20 cellular contexts compared by ENCODE assay signal in genomic region chr10:73209705-73210104, GRCh38. TPM values are rescaled to one million over a fixed set of nuclear protein-coding genes. Genes with fewer than 3 reads are reported as not detected.
DNase-seq lines count a peak whose midpoint lies in the region; ATAC-seq and TF ChIP-seq lines count a peak whose summit lies in the region.
"Had no signal": no experiment of that assay in that cellular context is flagged by ENCODE, and none has a peak within 500 bp of the region (broad histone marks: within the 10 kb centered on the region; RNA-seq: fewer than 3 reads in every experiment).

No MANE protein-coding gene starts in this region.

- DNase-seq in AG09309 (ENCODE audit: low read depth) (peak; percentile 11), HT1080 (ENCODE audit: low read depth) (peak; percentile 77), mammary epithelial cell (peak; percentile 62), glomerular visceral epithelial cell (ENCODE audit: extremely low spot score) (peak; percentile 42), tibial artery (no peak)
- no peak for DNase-seq in stimulated activated naive B cell treated with anti-CD40 and anti-IgM and Interleukin-4, amounts not matched to agents 10 μg/mL and 1 μg/mL and 100 μg/mL, for 72 hours
- DNase-seq: activated B cell treated with CpG ODN at 0.5 μM for 24 hours; activated naive CD4-positive, alpha-beta T cell treated with anti-CD3 and anti-CD28 coated beads, Interleukin-2, amount 50 U/mL, for 16 hours; AML-193; DMS79; left cardiac atrium; naive thymus-derived CD8-positive, alpha-beta T cell; right cardiac atrium; stimulated activated CD4-positive, alpha-beta T cell treated with anti-CD3 and anti-CD28 coated beads, Interleukin-4, amount 100 ng/mL, for 24 hours; SW 1271 had no signal

- WGBS in mammary epithelial cell (ENCODE audit: low coverage, missing lambda C conversion rate) = 11% methylated on average over 1 of the region's 1 CpG

- no peak overlapping the region for H3K4me3 Mint-ChIP-seq in stimulated activated naive B cell treated with anti-CD40 and anti-IgM and Interleukin-4, amounts not matched to agents 10 μg/mL and 1 μg/mL and 100 μg/mL, for 72 hours
- H3K4me3 Mint-ChIP-seq: activated B cell treated with CpG ODN at 0.5 μM for 24 hours; central memory CD8-positive, alpha-beta T cell; GM23338; naive thymus-derived CD8-positive, alpha-beta T cell; stimulated activated memory B cell treated with anti-CD40 and anti-IgM and Interleukin-4, amounts not matched to agents 10 μg/mL and 1 μg/mL and 100 μg/mL, for 72 hours had no signal

- no peaks in the 10 kb centered on the region for H3K9me3 ChIP-seq in mammary epithelial cell (replicated peaks; ENCODE audit: insufficient read depth, low read length)
- no peaks in the 10 kb centered on the region for H3K9me3 ChIP-seq in tibial artery

- H3K9ac ChIP-seq in mammary epithelial cell (ENCODE audit: insufficient read depth, low read length) = no peak overlapping the region

- no peak for ATAC-seq in GM19452 (IDR thresholded peaks at IDR 0.05; ENCODE audit: unreplicated experiment)
- no peak for ATAC-seq in stimulated activated naive B cell treated with anti-CD40 and anti-IgM and Interleukin-4, amounts not matched to agents 10 μg/mL and 1 μg/mL and 100 μg/mL, for 72 hours (replicated peaks)
- ATAC-seq in GM18861 (IDR thresholded peaks at IDR 0.05; ENCODE audit: unreplicated experiment) = no peak
- ATAC-seq: GM23338; left cardiac atrium; naive thymus-derived CD8-positive, alpha-beta T cell; right cardiac atrium; stimulated activated memory B cell treated with anti-CD40 and anti-IgM and Interleukin-4, amounts not matched to agents 10 μg/mL and 1 μg/mL and 100 μg/mL, for 72 hours had no signal

- H3K36me3 ChIP-seq in mammary epithelial cell (ENCODE audit: insufficient read depth, low read length) = no peaks in the 10 kb centered on the region
- peaks cover 0 to 40% (median 31%) of the 10 kb centered on the region in 3 donors for H3K36me3 ChIP-seq in tibial artery

- H2AFZ ChIP-seq in mammary epithelial cell (ENCODE audit: low read depth, low read length) = no peak overlapping the region
- H2AFZ ChIP-seq: GM23338 had no signal

- TF ChIP-seq CTCF in AG09309 (IDR thresholded peaks at IDR 0.05; ENCODE audit: control insufficient read depth, insufficient read depth, low read depth, low read length, missing control alignments) (no peak), mammary epithelial cell (conservative IDR thresholded peaks at IDR 0.05 in 1 of 2, IDR thresholded peaks at IDR 0.05 in 1 of 2; ENCODE audit: extremely low read depth in 1 of 2, insufficient read depth in 1 of 2, low read depth in 1 of 2, low read length in 2 of 2) (no peak), tibial artery (IDR thresholded peaks at IDR 0.05) (no peak)

- intact Hi-C loops in mammary epithelial cell (cut with micrococcal nuclease) (no loop called here), tibial artery (cut with DNase I; ENCODE audit: low total_unique reads) (no loop called here)

- H4K20me1 ChIP-seq in mammary epithelial cell (ENCODE audit: insufficient read depth, low read length) = no peaks in the 10 kb centered on the region

- H3K4me1 ChIP-seq in mammary epithelial cell (ENCODE audit: insufficient read depth, low read length) = peaks cover 7% of the 10 kb centered on the region
- H3K4me1 ChIP-seq in tibial artery = no peaks in the 10 kb centered on the region

- H3K27ac ChIP-seq in mammary epithelial cell (ENCODE audit: insufficient read depth, low read depth, low read length) = no peak overlapping the region
- no peak overlapping the region for H3K27ac ChIP-seq in tibial artery

- H3K27ac Mint-ChIP-seq in stimulated activated naive B cell treated with anti-CD40 and anti-IgM and Interleukin-4, amounts not matched to agents 10 μg/mL and 1 μg/mL and 100 μg/mL, for 72 hours = no peak overlapping the region
- H3K27ac Mint-ChIP-seq: activated B cell treated with CpG ODN at 0.5 μM for 24 hours; GM23338; stimulated activated memory B cell treated with anti-CD40 and anti-IgM and Interleukin-4, amounts not matched to agents 10 μg/mL and 1 μg/mL and 100 μg/mL, for 72 hours had no signal

- no peak overlapping the region for H3K4me2 ChIP-seq in mammary epithelial cell (ENCODE audit: insufficient read depth, low read depth, low read length)
- H3K4me2 ChIP-seq: GM23338 had no signal

- H3K9me3 Mint-ChIP-seq in stimulated activated naive B cell treated with anti-CD40 and anti-IgM and Interleukin-4, amounts not matched to agents 10 μg/mL and 1 μg/mL and 100 μg/mL, for 72 hours = peaks cover 4 to 7% of the 10 kb centered on the region in 2 donors
- H3K9me3 Mint-ChIP-seq: activated B cell treated with CpG ODN at 0.5 μM for 24 hours; central memory CD8-positive, alpha-beta T cell had no signal

- no TSS peak for BruUV-seq in mammary epithelial cell (replicated peaks; lab: Mats Ljungman, UMichigan)

- H3K4me1 Mint-ChIP-seq in stimulated activated naive B cell treated with anti-CD40 and anti-IgM and Interleukin-4, amounts not matched to agents 10 μg/mL and 1 μg/mL and 100 μg/mL, for 72 hours = peaks cover 6 to 9% of the 10 kb centered on the region in 2 donors
- H3K4me1 Mint-ChIP-seq: activated B cell treated with CpG ODN at 0.5 μM for 24 hours; central memory CD8-positive, alpha-beta T cell; GM23338; stimulated activated memory B cell treated with anti-CD40 and anti-IgM and Interleukin-4, amounts not matched to agents 10 μg/mL and 1 μg/mL and 100 μg/mL, for 72 hours had no signal

- no peak overlapping the region for H3K4me3 ChIP-seq in AG09309 (ENCODE audit: control insufficient read depth, low read depth, low read length)
- no peak overlapping the region for H3K4me3 ChIP-seq in mammary epithelial cell (replicated peaks in 1 of 3; ENCODE audit: insufficient read depth in 1 of 3, low read depth in 2 of 3, low read length in 3 of 3)
- no peak overlapping the region for H3K4me3 ChIP-seq in tibial artery
- H3K4me3 ChIP-seq: GM23338 had no signal

- H3K36me3 Mint-ChIP-seq in stimulated activated naive B cell treated with anti-CD40 and anti-IgM and Interleukin-4, amounts not matched to agents 10 μg/mL and 1 μg/mL and 100 μg/mL, for 72 hours = peaks cover 44 to 49% of the 10 kb centered on the region in 2 donors

- H3K27me3 Mint-ChIP-seq in stimulated activated naive B cell treated with anti-CD40 and anti-IgM and Interleukin-4, amounts not matched to agents 10 μg/mL and 1 μg/mL and 100 μg/mL, for 72 hours = no peaks in the 10 kb centered on the region
- H3K27me3 Mint-ChIP-seq: activated B cell treated with CpG ODN at 0.5 μM for 24 hours; central memory CD8-positive, alpha-beta T cell; naive thymus-derived CD8-positive, alpha-beta T cell; stimulated activated memory B cell treated with anti-CD40 and anti-IgM and Interleukin-4, amounts not matched to agents 10 μg/mL and 1 μg/mL and 100 μg/mL, for 72 hours had no signal

- no peaks in the 10 kb centered on the region for H3K27me3 ChIP-seq in mammary epithelial cell (ENCODE audit: insufficient read depth, low read length)
- H3K27me3 ChIP-seq in tibial artery = no peaks in the 10 kb centered on the region

- in situ Hi-C loops in mammary epithelial cell (cut with MboI; ENCODE audit: low sequenced_read_pairs in 2 of 2) = no loop called here

- CTCF ChIA-PET in mammary epithelial cell (lab: Charles Lee; ENCODE audit: low non-redundant PET) = interaction anchor here (0.7 kb wide), 1 partner anchor 25 kb away, joined by 4 read pairs; no protein-coding TSS in a partner anchor

- dilution Hi-C loops in mammary epithelial cell (cut with HindIII; ENCODE audit: low sequenced_read_pairs) = loop anchor here (5.0 kb wide), 2 partner anchors 37 to 82 kb away; no protein-coding TSS in a partner anchor

- no peaks in the 10 kb centered on the region for H3K79me2 ChIP-seq in mammary epithelial cell (ENCODE audit: insufficient read depth, low read length)

RNA-seq across cellular contexts. Expression of gene DNAJC9, which starts 37.4 kb away (rescaled TPM):
- total RNA-seq in HT1080 (2014; rRNA removed; shearing (Covaris generic)) = 72.5 and 75.2 TPM in 2 replicates
- 34.5 and 35.1 TPM in 2 replicates for polyA plus RNA-seq in HT1080 (2015; cell fraction: cytosol; rRNA removed)
- polyA plus RNA-seq in HT1080 (2015; cell fraction: nucleus; rRNA removed) = 27.3 and 27.7 TPM in 2 replicates
- total RNA-seq in mammary epithelial cell = 10 to 100 TPM; 19.5 to 38.7 TPM
- 32.0 TPM for polyA plus RNA-seq in mammary epithelial cell
- polyA minus RNA-seq in mammary epithelial cell = 19.1 TPM

RNA-seq across cellular contexts. Expression of gene FAM149B1, which starts 41.8 kb away (rescaled TPM):
- 13.1 and 14.2 TPM in 2 replicates for total RNA-seq in HT1080 (2014; rRNA removed; shearing (Covaris generic))
- polyA plus RNA-seq in HT1080 (2015; cell fraction: cytosol; rRNA removed) = 15.2 and 19.6 TPM in 2 replicates
- polyA plus RNA-seq in HT1080 (2015; cell fraction: nucleus; rRNA removed) = 21.1 and 25.6 TPM in 2 replicates
- total RNA-seq in mammary epithelial cell = 10 to 100 TPM; 17.6 to 20.5 TPM
- 16.2 TPM for polyA plus RNA-seq in mammary epithelial cell
- polyA minus RNA-seq in mammary epithelial cell = 11.1 TPM

RNA-seq across cellular contexts. Expression of gene ECD, which starts 41.9 kb away (rescaled TPM):
- total RNA-seq in HT1080 (2014; rRNA removed; shearing (Covaris generic)) = 50.9 and 62.1 TPM in 2 replicates
- 42.8 and 44.5 TPM in 2 replicates for polyA plus RNA-seq in HT1080 (2015; cell fraction: cytosol; rRNA removed)
- 94.3 and 96.8 TPM in 2 replicates for polyA plus RNA-seq in HT1080 (2015; cell fraction: nucleus; rRNA removed)
- 10 to 100 TPM; 29.7 to 37.0 TPM for total RNA-seq in mammary epithelial cell
- 23.9 TPM for polyA plus RNA-seq in mammary epithelial cell
- polyA minus RNA-seq in mammary epithelial cell = 35.3 TPM

RNA-seq across cellular contexts. Expression of gene MRPS16, which starts 42.7 kb away (rescaled TPM):
- total RNA-seq in HT1080 (2014; rRNA removed; shearing (Covaris generic)) = 158 and 166 TPM in 2 replicates
- polyA plus RNA-seq in HT1080 (2015; cell fraction: cytosol; rRNA removed) = 118 and 125 TPM in 2 replicates
- polyA plus RNA-seq in HT1080 (2015; cell fraction: nucleus; rRNA removed) = 53.3 and 59.7 TPM in 2 replicates
- total RNA-seq in mammary epithelial cell = 100 to 1,000 TPM in 1 of 2 donors, 10 to 100 TPM in 1; 87.5 to 127 TPM
- 122 TPM for polyA plus RNA-seq in mammary epithelial cell
- 48.4 TPM for polyA minus RNA-seq in mammary epithelial cell

Comparison
In these comparisons a context has a peak if more than half of its experiments do, and no peak if none do; other contexts are left out.
1. DNase-seq: peak in AG09309 (single experiment), HT1080 (single experiment), mammary epithelial cell (single experiment) and glomerular visceral epithelial cell (single experiment); none in tibial artery (0 of 2) and stimulated activated naive B cell treated with anti-CD40 and anti-IgM and Interleukin-4, amounts not matched to agents 10 μg/mL and 1 μg/mL and 100 μg/mL, for 72 hours (single experiment).